ENCODE assay signal across 14 cellular contexts in genomic region chr12:6206327-6206726, GRCh38. TPM values are rescaled to one million over a fixed set of nuclear protein-coding genes. Genes with fewer than 3 reads are reported as not detected.
DNase-seq lines count a peak whose midpoint lies in the region; ATAC-seq and TF ChIP-seq lines count a peak whose summit lies in the region.
"Had no signal": no experiment of that assay in that cellular context is flagged by ENCODE, and none has a peak within 500 bp of the region (broad histone marks: within the 10 kb centered on the region; RNA-seq: fewer than 3 reads in every experiment).

No MANE protein-coding gene starts in this region.

- no peak overlapping the region for H3K4me2 ChIP-seq in mesendoderm (ENCODE audit: low read length)
- no peak overlapping the region for H3K4me2 ChIP-seq in hepatocyte

- H3K27ac ChIP-seq in dorsolateral prefrontal cortex (peak overlapping the region in 48 of 59 donors; percentile 7 to 99 (median 81)), mesendoderm (ENCODE audit: low read depth, low read length) (no peak overlapping the region), thoracic aorta (peak overlapping the region; percentile 72 to 97), hepatocyte (no peak overlapping the region)

- H3K27me3 Mint-ChIP-seq in activated T-helper 17 cell treated with anti-CD3 and anti-CD28 coated beads, Interleukin-2, amount 50 U/mL, for 72 hours = peaks cover 21% of the 10 kb centered on the region

- H3K4me3 ChIP-seq in NT2/D1 (ENCODE audit: insufficient read length, low read depth) (no peak overlapping the region), dorsolateral prefrontal cortex (no peak overlapping the region), mesendoderm (ENCODE audit: low read length) (no peak overlapping the region), thoracic aorta (peak overlapping the region; percentile 9), hepatocyte (no peak overlapping the region)

- no peak overlapping the region for H2BK5ac ChIP-seq in mesendoderm (ENCODE audit: low read length)

- no peak overlapping the region for H3K23ac ChIP-seq in mesendoderm (ENCODE audit: low read length)

- no peak overlapping the region for H3K18ac ChIP-seq in mesendoderm (ENCODE audit: low read length)

- H3K4ac ChIP-seq in mesendoderm (ENCODE audit: low read depth, low read length) = no peak overlapping the region

- no peaks in the 10 kb centered on the region for H4K20me1 ChIP-seq in hepatocyte (ENCODE audit: insufficient read depth, poor library complexity, severe bottlenecking)

- H3K36me3 ChIP-seq in NT2/D1 (ENCODE audit: insufficient read depth, insufficient read length, low read length) (peaks cover 77% of the 10 kb centered on the region), mesendoderm (ENCODE audit: control insufficient read depth, insufficient read depth, low read length) (no peaks in the 10 kb centered on the region), thoracic aorta (no peaks in the 10 kb centered on the region), hepatocyte (replicated peaks; ENCODE audit: insufficient read depth, low read depth) (no peaks in the 10 kb centered on the region)

- no peak overlapping the region for H2BK15ac ChIP-seq in mesendoderm (replicated peaks; ENCODE audit: low read depth)

- no peak overlapping the region for H3K4me3 Mint-ChIP-seq in activated T-helper 17 cell treated with anti-CD3 and anti-CD28 coated beads, Interleukin-2, amount 50 U/mL, for 72 hours
- H3K4me3 Mint-ChIP-seq: activated CD4-positive, alpha-beta memory T cell treated with anti-CD3 and anti-CD28 coated beads, Interleukin-2, amount 10 ng/mL, durations not matched to agents 7 days and 5 days; activated naive CD8-positive, alpha-beta T cell treated with anti-CD3 and anti-CD28 coated beads, Interleukin-2, amount 50 U/mL, for 24 hours had no signal

- H3K9ac ChIP-seq in NT2/D1 (ENCODE audit: insufficient read length, low read depth) = peak overlapping the region; percentile 35
- no peak overlapping the region for H3K9ac ChIP-seq in mesendoderm (ENCODE audit: low read length)

- H2AFZ ChIP-seq in hepatocyte = no peak overlapping the region

- no peak overlapping the region for H4K8ac ChIP-seq in mesendoderm (ENCODE audit: low read depth, low read length)

- H3K4me1 Mint-ChIP-seq in activated T-helper 17 cell treated with anti-CD3 and anti-CD28 coated beads, Interleukin-2, amount 50 U/mL, for 72 hours = no peaks in the 10 kb centered on the region

- H3K36me3 Mint-ChIP-seq in activated T-helper 17 cell treated with anti-CD3 and anti-CD28 coated beads, Interleukin-2, amount 50 U/mL, for 72 hours (ENCODE audit: low read depth) = no peaks in the 10 kb centered on the region

- H3K79me1 ChIP-seq in mesendoderm (ENCODE audit: low read length) = peaks cover 10% of the 10 kb centered on the region

- no peak overlapping the region for H4K5ac ChIP-seq in mesendoderm (ENCODE audit: low read length)

- H3K9me3 Mint-ChIP-seq in activated T-helper 17 cell treated with anti-CD3 and anti-CD28 coated beads, Interleukin-2, amount 50 U/mL, for 72 hours = no peaks in the 10 kb centered on the region
- H3K9me3 Mint-ChIP-seq: activated CD4-positive, alpha-beta memory T cell treated with anti-CD3 and anti-CD28 coated beads, Interleukin-2, amount 10 ng/mL, durations not matched to agents 7 days and 5 days; activated naive CD8-positive, alpha-beta T cell treated with anti-CD3 and anti-CD28 coated beads, Interleukin-2, amount 50 U/mL, for 24 hours had no signal

- H2BK120ac ChIP-seq in mesendoderm (ENCODE audit: low read depth, low read length) = no peak overlapping the region

- H3K9me2 ChIP-seq in hepatocyte (replicated peaks; ENCODE audit: insufficient read depth) = no peaks in the 10 kb centered on the region

- ATAC-seq in thoracic aorta (ENCODE audit: insufficient number of reproducible peaks, low FRiP score, low read depth) (no peak), GM18873 (IDR thresholded peaks at IDR 0.05; ENCODE audit: low FRiP score, unreplicated experiment) (no peak)
- ATAC-seq in activated T-helper 17 cell treated with anti-CD3 and anti-CD28 coated beads, Interleukin-2, amount 50 U/mL, for 72 hours (replicated peaks) = no peak
- ATAC-seq: activated naive CD8-positive, alpha-beta T cell treated with anti-CD3 and anti-CD28 coated beads, Interleukin-2, amount 50 U/mL, for 24 hours had no signal

- H3K27me3 ChIP-seq in NT2/D1 (ENCODE audit: insufficient read depth, insufficient read length) = no peaks in the 10 kb centered on the region
- H3K27me3 ChIP-seq in dorsolateral prefrontal cortex = peaks cover 0 to 7% (median 0%) of the 10 kb centered on the region in 45 donors
- H3K27me3 ChIP-seq in mesendoderm (ENCODE audit: insufficient read depth, low read length, poor library complexity) = no peaks in the 10 kb centered on the region
- H3K27me3 ChIP-seq in thoracic aorta (replicated peaks; ENCODE audit: insufficient read depth) = no peaks in the 10 kb centered on the region
- no peaks in the 10 kb centered on the region for H3K27me3 ChIP-seq in hepatocyte

- H3K4me1 ChIP-seq in NT2/D1 (ENCODE audit: insufficient read depth, insufficient read length) (peaks cover 60% of the 10 kb centered on the region), mesendoderm (ENCODE audit: control insufficient read depth, low read depth, low read length) (peaks cover 11% of the 10 kb centered on the region), thoracic aorta (ENCODE audit: control insufficient read depth in 1 of 2, low read depth in 2 of 2) (peaks cover 57 to 99% of the 10 kb centered on the region in 2 donors), hepatocyte (ENCODE audit: insufficient read depth) (peaks cover 36% of the 10 kb centered on the region)

- DNase-seq in NT2/D1 (ENCODE audit: low read depth, low spot score) (no peak), dorsolateral prefrontal cortex (no peak), mesendoderm (no peak), thoracic aorta (ENCODE audit: low spot score) (no peak), NCI-H446 (lab: John Stamatoyannopoulos, UW) (no peak), hepatocyte (ENCODE audit: low spot score) (no peak)
- DNase-seq: activated CD4-positive, alpha-beta memory T cell treated with anti-CD3 and anti-CD28 coated beads, Interleukin-2, amount 10 ng/mL, durations not matched to agents 7 days and 5 days; activated naive CD8-positive, alpha-beta T cell treated with anti-CD3 and anti-CD28 coated beads, Interleukin-2, amount 50 U/mL, for 24 hours; NCI-H1105; NCI-H774; occipital lobe; small intestine had no signal

- whole genome bisulfite sequencing in mesendoderm (ENCODE audit: extremely low coverage, insufficient coverage, low lambda C conversion rate) = no CpG with 5 or more reads among the region's 4 CpGs
- 97% methylated on average over 4 of the region's 4 CpGs for WGBS in hepatocyte (ENCODE audit: low lambda C conversion rate, missing lambda C conversion rate)

- H3K9me3 ChIP-seq in NT2/D1 (ENCODE audit: insufficient read depth, low read length) (no peaks in the 10 kb centered on the region), thoracic aorta (no peaks in the 10 kb centered on the region), hepatocyte (ENCODE audit: low read depth) (no peaks in the 10 kb centered on the region)

- intact Hi-C loops in dorsolateral prefrontal cortex (cut with DNase I) = no loop called here

- H2AK5ac ChIP-seq in mesendoderm (ENCODE audit: low read length) = no peak overlapping the region

- H3K79me2 ChIP-seq in mesendoderm (ENCODE audit: control insufficient read depth, insufficient read depth, low read length) (peaks cover 20% of the 10 kb centered on the region), hepatocyte (peaks cover 87% of the 10 kb centered on the region)

- TF ChIP-seq CTCF in dorsolateral prefrontal cortex (IDR thresholded peaks at IDR 0.05 in 54 of 56, conservative IDR thresholded peaks at IDR 0.05 in 2 of 56; ENCODE audit: low read depth in 1 of 56, partially characterized antibody in 56 of 56) = no peak
- no peak for TF ChIP-seq CTCF in thoracic aorta (IDR thresholded peaks at IDR 0.05)
- TF ChIP-seq CTCF in hepatocyte (IDR thresholded peaks at IDR 0.05; ENCODE audit: poor library complexity) = no peak

- H3K27ac Mint-ChIP-seq in activated T-helper 17 cell treated with anti-CD3 and anti-CD28 coated beads, Interleukin-2, amount 50 U/mL, for 72 hours = no peak overlapping the region
- H3K27ac Mint-ChIP-seq: activated CD4-positive, alpha-beta memory T cell treated with anti-CD3 and anti-CD28 coated beads, Interleukin-2, amount 10 ng/mL, durations not matched to agents 7 days and 5 days; activated naive CD8-positive, alpha-beta T cell treated with anti-CD3 and anti-CD28 coated beads, Interleukin-2, amount 50 U/mL, for 24 hours had no signal

- H3K56ac ChIP-seq in mesendoderm (ENCODE audit: low read length) = peak overlapping the region; percentile 17

RNA-seq across cellular contexts. Expression of gene CD9, which starts 6.1 kb away (rescaled TPM):
- total RNA-seq in dorsolateral prefrontal cortex (100 to 1,000 TPM in 60 of 120 experiments, 10 to 100 TPM in 60; 29.3 to 364 (median 99.0) TPM), thoracic aorta (100 to 1,000 TPM; 249 to 300 TPM), hepatocyte (117 and 139 TPM in 2 replicates)
- polyA plus RNA-seq in mesendoderm (2013, experiment 1 of 2) = 228 TPM
- 229 TPM for polyA plus RNA-seq in mesendoderm (2013, experiment 2 of 2)
- polyA plus RNA-seq in hepatocyte = 166 and 188 TPM in 2 replicates
- total RNA-seq in activated T-helper 17 cell treated with anti-CD3 and anti-CD28 coated beads, Interleukin-2, amount 50 U/mL, for 72 hours = 1 to 10 TPM in 1 of 2 donors, under 1 TPM in 1; 0.76 to 1.6 TPM

Comparison
In these comparisons a context has a peak if more than half of its experiments do, and no peak if none do; other contexts are left out.
1. H3K27ac ChIP-seq: peak in dorsolateral prefrontal cortex (48 of 59) and thoracic aorta (2 of 2); none in mesendoderm (single experiment) and hepatocyte (single experiment).
2. RNA of gene CD9, which starts 6.1 kb away (total RNA-seq): 249 to 300 TPM in thoracic aorta, 117 to 139 TPM in hepatocyte and 29.3 to 364 TPM in dorsolateral prefrontal cortex; 0.76 to 1.6 TPM in activated T-helper 17 cell treated with anti-CD3 and anti-CD28 coated beads, Interleukin-2, amount 50 U/mL, for 72 hours; every median in the first group is over 10 times any median in the second.